24 cellular contexts compared by ENCODE assay signal in genomic region chr3:4785551-4785950, GRCh38.
"Had no signal": no experiment of that assay in that cellular context is flagged by ENCODE, and none has a peak within 500 bp of the region (broad histone marks: within the 10 kb centered on the region; RNA-seq: fewer than 3 reads in every experiment).

No MANE protein-coding gene starts in this region.

- H3K36me3 ChIP-seq: gastrocnemius medialis, neutrophil had no signal

- H3K4me3 ChIP-seq: coronary artery, gastrocnemius medialis, lower lobe of right lung, smooth muscle cell, testis, tibial artery had no signal

- H3K9me3 Mint-ChIP-seq: effector memory CD8-positive, alpha-beta T cell; natural killer cell; type B pancreatic cell had no signal

- H3K27ac Mint-ChIP-seq: progenitor cell of endocrine pancreas, type B pancreatic cell had no signal

- H3K4me1 ChIP-seq: lower lobe of right lung, testis had no signal

- H3K27me3 Mint-ChIP-seq: effector memory CD8-positive, alpha-beta T cell; progenitor cell of endocrine pancreas; type B pancreatic cell had no signal

- H3K4me3 Mint-ChIP-seq: effector memory CD8-positive, alpha-beta T cell; natural killer cell; neural crest cell; type B pancreatic cell had no signal

- H3K27me3 ChIP-seq: gastrocnemius medialis, neutrophil, testis, tibial artery had no signal

- DNase-seq: effector memory CD8-positive, alpha-beta T cell; erythroblast; foreskin fibroblast; gastrocnemius medialis; head of caudate nucleus; left ventricle myocardium superior; lower lobe of right lung; natural killer cell; stimulated activated CD4-positive, alpha-beta T cell treated with anti-CD3 and anti-CD28 coated beads, Interleukin-12 subunit alpha, Interleukin-12 subunit beta, amount 100 ng/mL, for 4 hours; stimulated activated CD4-positive, alpha-beta T cell treated with anti-CD3 and anti-CD28 coated beads, Interleukin-1b, Interleukin-23, amount 100 ng/mL, for 48 hours; stimulated activated CD4-positive, alpha-beta T cell treated with anti-CD3 and anti-CD28 coated beads, Interleukin-4, amount 100 ng/mL, for 1 hour; stimulated activated CD8-positive, alpha-beta memory T cell treated with anti-CD3 and anti-CD28 coated beads, Interleukin-4, amount 100 ng/mL, for 48 hours; stimulated activated naive CD8-positive, alpha-beta T cell treated with anti-CD3 and anti-CD28 coated beads, Interleukin-15, Interleukin-2, amounts not matched to agents 100 U/mL and 50 U/mL, for 24 hours; substantia nigra; testis; tibial artery had no signal

- H3K9me3 ChIP-seq: gastrocnemius medialis, lower lobe of right lung, neutrophil, testis, tibial artery had no signal

- ATAC-seq: effector memory CD8-positive, alpha-beta T cell; gastrocnemius medialis; left ventricle myocardium superior; natural killer cell; sciatic nerve; stimulated activated naive CD8-positive, alpha-beta T cell treated with anti-CD3 and anti-CD28 coated beads, Interleukin-15, Interleukin-2, amounts not matched to agents 100 U/mL and 50 U/mL, for 24 hours had no signal

- H3K27ac ChIP-seq: coronary artery, gastrocnemius medialis, lower lobe of right lung, neutrophil, parathyroid adenoma, testis, tibial artery had no signal

- H3K4me1 Mint-ChIP-seq: neural crest cell had no signal
